Comparison of ENCODE assay signal across 9 cellular contexts in genomic region chr2:170771049-170771937, GRCh38. TPM values are rescaled to one million over a fixed set of nuclear protein-coding genes. Genes with fewer than 3 reads are reported as not detected.
DNase-seq lines count a peak whose midpoint lies in the region; ATAC-seq and TF ChIP-seq lines count a peak whose summit lies in the region.
"Had no signal": no experiment of that assay in that cellular context is flagged by ENCODE, and none has a peak within 500 bp of the region (broad histone marks: within the 10 kb centered on the region; RNA-seq: fewer than 3 reads in every experiment).

No MANE protein-coding gene starts in this region.

- no peaks in the 10 kb centered on the region for H3K36me3 Mint-ChIP-seq in IgD-negative memory B cell
- H3K36me3 Mint-ChIP-seq in activated CD8-positive, alpha-beta T cell treated with anti-CD3 and anti-CD28 coated beads for 36 hours (ENCODE audit: low read depth), result no peaks in the 10 kb centered on the region

- peak overlapping the region; percentile 34 for H2AFZ ChIP-seq in neuron (ENCODE audit: low read depth, low read length)

- H3K4me3 ChIP-seq in esophagus squamous epithelium (peak overlapping the region; percentile 34 to 75 (median 59)), neuron (ENCODE audit: low read length) (peak overlapping the region; percentile 38)

- ATAC-seq in GM21619 (IDR thresholded peaks at IDR 0.05; ENCODE audit: unreplicated experiment), result peak; percentile 39
- peak; percentile 61 for ATAC-seq in activated CD8-positive, alpha-beta T cell treated with anti-CD3 and anti-CD28 coated beads for 36 hours

- peaks cover 13% of the 10 kb centered on the region for H3K27me3 Mint-ChIP-seq in IgD-negative memory B cell
- peaks cover 21% of the 10 kb centered on the region for H3K27me3 Mint-ChIP-seq in activated CD8-positive, alpha-beta T cell treated with anti-CD3 and anti-CD28 coated beads for 36 hours

- H3K27ac Mint-ChIP-seq in IgD-negative memory B cell, result peak overlapping the region in 1 of 3 donors; percentile 61
- no peak overlapping the region for H3K27ac Mint-ChIP-seq in activated CD8-positive, alpha-beta T cell treated with anti-CD3 and anti-CD28 coated beads for 36 hours

- H3K36me3 ChIP-seq in ES-I3 (ENCODE audit: insufficient read depth, low read length) (no peaks in the 10 kb centered on the region), esophagus squamous epithelium (no peaks in the 10 kb centered on the region), neuron (ENCODE audit: insufficient read depth, low read length) (no peaks in the 10 kb centered on the region)
- H3K36me3 ChIP-seq: adrenal gland had no signal

- TF ChIP-seq CTCF in activated CD8-positive, alpha-beta T cell treated with anti-CD3 and anti-CD28 coated beads for 36 hours (IDR thresholded peaks at IDR 0.05), result no peak
- no peak for TF ChIP-seq CTCF in esophagus squamous epithelium (IDR thresholded peaks at IDR 0.05)

- H3K9me3 ChIP-seq in ES-I3 (ENCODE audit: control insufficient read depth, insufficient read depth, low read length) (no peaks in the 10 kb centered on the region), esophagus squamous epithelium (no peaks in the 10 kb centered on the region), neuron (ENCODE audit: low read length) (no peaks in the 10 kb centered on the region)
- H3K9me3 ChIP-seq: adrenal gland had no signal

- DNase-seq in activated CD8-positive, alpha-beta T cell treated with anti-CD3 and anti-CD28 coated beads for 36 hours, result peak; percentile 46
- DNase-seq in esophagus squamous epithelium (lab: John Stamatoyannopoulos, UW) (no peak), NOMO-1 treated with DMSO at 0.1 percent for 48 hours (lab: John Stamatoyannopoulos, UW; ENCODE audit: unreplicated experiment) (no peak), pons (ENCODE audit: low spot score) (no peak)

- no peak for TF ChIP-seq POLR2A in esophagus squamous epithelium (IDR thresholded peaks at IDR 0.05)

- WGBS in esophagus squamous epithelium, 2 donors, result 5 to 12% methylated on average over 13 to 22 of the region's 51 CpGs

- H3K4me1 Mint-ChIP-seq in IgD-negative memory B cell, result peaks cover 4 to 13% (median 8%) of the 10 kb centered on the region in 3 donors
- H3K4me1 Mint-ChIP-seq in activated CD8-positive, alpha-beta T cell treated with anti-CD3 and anti-CD28 coated beads for 36 hours (ENCODE audit: low read depth), result peaks cover 12% of the 10 kb centered on the region

- H3K4me1 ChIP-seq in ES-I3 (ENCODE audit: insufficient read depth, low read length), result peaks cover 23% of the 10 kb centered on the region; the same call in 1 of the 2 replicates
- H3K4me1 ChIP-seq in esophagus squamous epithelium, result peaks cover 3 to 26% (median 7%) of the 10 kb centered on the region in 3 donors
- peaks cover 7% of the 10 kb centered on the region for H3K4me1 ChIP-seq in neuron (ENCODE audit: insufficient read depth, low read length)

- CTCF ChIA-PET in activated CD8-positive, alpha-beta T cell treated with anti-CD3 and anti-CD28 coated beads for 36 hours (lab: Charles Lee), result interaction anchor here (0.7 to 2.8 kb wide), 11 partner anchors 8 to 410 kb away, joined by 3 to 11 read pairs (median 4); partner anchors contain the start of gene GAD1

- H3K9ac ChIP-seq in ES-I3 (ENCODE audit: low read depth, low read length), result peak overlapping the region; percentile 96

- intact Hi-C loops in activated CD8-positive, alpha-beta T cell treated with anti-CD3 and anti-CD28 coated beads for 36 hours (cut with micrococcal nuclease), result loop anchor here (5.0 kb wide), 1 partner anchor 59 kb away; no protein-coding TSS in a partner anchor
- intact Hi-C loops in esophagus squamous epithelium (cut with DNase I), result no loop called here

- H3K27ac ChIP-seq in esophagus squamous epithelium, result peak overlapping the region in 3 of 4 donors; percentile 65 to 76 (median 66)

- peak overlapping the region; percentile 75 to 89 (median 84) for H3K4me3 Mint-ChIP-seq in IgD-negative memory B cell
- H3K4me3 Mint-ChIP-seq in activated CD8-positive, alpha-beta T cell treated with anti-CD3 and anti-CD28 coated beads for 36 hours, result peak overlapping the region; percentile 64

- POLR2A ChIA-PET in activated CD8-positive, alpha-beta T cell treated with anti-CD3 and anti-CD28 coated beads for 36 hours (lab: Charles Lee), result no interaction called here

- peaks cover 0 to 59% (median 0%) of the 10 kb centered on the region in 4 donors for H3K27me3 ChIP-seq in esophagus squamous epithelium
- peaks cover 20% of the 10 kb centered on the region for H3K27me3 ChIP-seq in neuron (ENCODE audit: insufficient read depth, low read length)
- H3K27me3 ChIP-seq: adrenal gland had no signal

- H3K9me3 Mint-ChIP-seq in IgD-negative memory B cell, result peaks cover 0 to 2% (median 0%) of the 10 kb centered on the region in 3 donors
- H3K9me3 Mint-ChIP-seq in activated CD8-positive, alpha-beta T cell treated with anti-CD3 and anti-CD28 coated beads for 36 hours, result no peaks in the 10 kb centered on the region

RNA-seq across cellular contexts. Expression of gene ERICH2, which starts 1.1 kb away (rescaled TPM):
- not detected for polyA plus RNA-seq in IgD-negative memory B cell
- not detected for total RNA-seq in activated CD8-positive, alpha-beta T cell treated with anti-CD3 and anti-CD28 coated beads for 36 hours
- total RNA-seq in esophagus squamous epithelium, result not detected

RNA-seq across cellular contexts. Expression of gene GAD1, which starts 45.4 kb away (rescaled TPM):
- polyA plus RNA-seq in IgD-negative memory B cell, result not detected
- 1 to 10 TPM; 1.3 to 2.5 TPM for total RNA-seq in activated CD8-positive, alpha-beta T cell treated with anti-CD3 and anti-CD28 coated beads for 36 hours
- total RNA-seq in esophagus squamous epithelium, result 1 to 10 TPM in 1 of 4 donors, under 1 TPM in 2, not detected in 1; 0.19 to 4.2 (median 0.26) TPM

RNA-seq across cellular contexts. Expression of gene SP5, which starts 56.2 kb away (rescaled TPM):
- polyA plus RNA-seq in IgD-negative memory B cell, result not detected
- not detected for total RNA-seq in activated CD8-positive, alpha-beta T cell treated with anti-CD3 and anti-CD28 coated beads for 36 hours
- 1 to 10 TPM in 2 of 4 donors, under 1 TPM in 1, not detected in 1; 0.57 to 2.3 (median 1.8) TPM for total RNA-seq in esophagus squamous epithelium
